Comparison of ENCODE assay signal across 17 cellular contexts in genomic region chr17:37413875-37414519, GRCh38. TPM values are rescaled to one million over a fixed set of nuclear protein-coding genes. Genes with fewer than 3 reads are reported as not detected.
DNase-seq lines count a peak whose midpoint lies in the region; ATAC-seq and TF ChIP-seq lines count a peak whose summit lies in the region.
"Had no signal": no experiment of that assay in that cellular context is flagged by ENCODE, and none has a peak within 500 bp of the region (broad histone marks: within the 10 kb centered on the region; RNA-seq: fewer than 3 reads in every experiment).

No MANE protein-coding gene starts in this region.

- H4K8ac ChIP-seq in mesendoderm (ENCODE audit: low read depth, low read length): no peak overlapping the region

- peaks cover 15% of the 10 kb centered on the region for H3K36me3 ChIP-seq in neural progenitor cell
- peaks cover 3% of the 10 kb centered on the region for H3K36me3 ChIP-seq in mucosa of descending colon (ENCODE audit: low read depth)
- H3K36me3 ChIP-seq in mesendoderm (ENCODE audit: control insufficient read depth, insufficient read depth, low read length): no peaks in the 10 kb centered on the region

- H3K4me2 ChIP-seq in neural progenitor cell: no peak overlapping the region
- H3K4me2 ChIP-seq in mesendoderm (ENCODE audit: low read length): no peak overlapping the region

- H3K4me1 ChIP-seq in neural progenitor cell: no peaks in the 10 kb centered on the region
- no peaks in the 10 kb centered on the region for H3K4me1 ChIP-seq in mucosa of descending colon (ENCODE audit: low read depth)
- H3K4me1 ChIP-seq in mesendoderm (ENCODE audit: control insufficient read depth, low read depth, low read length): no peaks in the 10 kb centered on the region
- H3K4me1 ChIP-seq: body of pancreas, right lobe of liver had no signal

- peaks cover 5% of the 10 kb centered on the region for H3K27me3 Mint-ChIP-seq in neural progenitor cell (ENCODE audit: insufficient read depth, low read depth)

- H3K36me3 Mint-ChIP-seq in neural progenitor cell: peaks cover 30% of the 10 kb centered on the region

- no peak overlapping the region for H3K27ac Mint-ChIP-seq in neural progenitor cell
- H3K27ac Mint-ChIP-seq: activated T-cell treated with anti-CD3 and anti-CD28 coated beads, Interleukin-2, amount 50 U/mL, for 72 hours; WTC11 had no signal

- H2BK120ac ChIP-seq in mesendoderm (ENCODE audit: low read depth, low read length): no peak overlapping the region

- H3K27me3 ChIP-seq in neural progenitor cell (no peaks in the 10 kb centered on the region), mesendoderm (ENCODE audit: insufficient read depth, low read length, poor library complexity) (no peaks in the 10 kb centered on the region)
- H3K27me3 ChIP-seq: body of pancreas, right lobe of liver had no signal

- no peak overlapping the region for H3K23ac ChIP-seq in mesendoderm (ENCODE audit: low read length)

- no peak overlapping the region for H2BK5ac ChIP-seq in mesendoderm (ENCODE audit: low read length)

- TF ChIP-seq CTCF in LNCAP (IDR thresholded peaks at IDR 0.05) (peak; percentile 44; the same call in 1 of the 2 replicates), cardiac fibroblast (IDR thresholded peaks at IDR 0.05; ENCODE audit: low read depth, low read length) (peak; percentile 39), neural progenitor cell (IDR thresholded peaks at IDR 0.05) (peak; percentile 25), mucosa of descending colon (IDR thresholded peaks at IDR 0.05) (no peak)

- peaks cover 2% of the 10 kb centered on the region for H3F3A ChIP-seq in neural progenitor cell (ENCODE audit: low read depth)

- no peaks in the 10 kb centered on the region for H3K4me1 Mint-ChIP-seq in neural progenitor cell
- H3K4me1 Mint-ChIP-seq: WTC11 had no signal

- no peaks in the 10 kb centered on the region for H3K9me3 Mint-ChIP-seq in neural progenitor cell
- H3K9me3 Mint-ChIP-seq: activated T-cell treated with anti-CD3 and anti-CD28 coated beads, Interleukin-2, amount 50 U/mL, for 72 hours had no signal

- H3K9ac ChIP-seq in neural progenitor cell: no peak overlapping the region
- H3K9ac ChIP-seq in mesendoderm (ENCODE audit: low read length): no peak overlapping the region

- DNase-seq in DMS 273 (lab: John Stamatoyannopoulos, UW; ENCODE audit: unreplicated experiment) (peak; percentile 11), DMS 273 treated with DMSO at 0.1 percent for 48 hours (lab: John Stamatoyannopoulos, UW) (no peak), cardiac fibroblast (ENCODE audit: low read depth in 2 of 2) (peak in 1 of 2 donors; percentile 25), neural progenitor cell (ENCODE audit: low spot score) (no peak), mucosa of descending colon (no peak), mesendoderm (no peak)
- DNase-seq: 8988T; activated T-cell treated with anti-CD3 and anti-CD28 coated beads, Interleukin-2, amount 50 U/mL, for 72 hours; body of pancreas; NCI-H510A treated with DMSO at 0.1 percent for 48 hours; right lobe of liver had no signal

- H3K27ac ChIP-seq in neural progenitor cell (no peak overlapping the region), mesendoderm (ENCODE audit: low read depth, low read length) (no peak overlapping the region)
- H3K27ac ChIP-seq: body of pancreas, right lobe of liver, thoracic aorta had no signal

- H3K18ac ChIP-seq in mesendoderm (ENCODE audit: low read length): no peak overlapping the region

- ATAC-seq in mucosa of descending colon (no peak), GM18858 (IDR thresholded peaks at IDR 0.05; ENCODE audit: unreplicated experiment) (no peak)
- ATAC-seq: activated T-cell treated with anti-CD3 and anti-CD28 coated beads, Interleukin-2, amount 50 U/mL, for 72 hours; body of pancreas; right lobe of liver; Right ventricle myocardium inferior; WTC11 had no signal

- H2AFZ ChIP-seq in neural progenitor cell (replicated peaks): no peak overlapping the region

- no peak overlapping the region for H2BK15ac ChIP-seq in mesendoderm (replicated peaks; ENCODE audit: low read depth)

- H2AK5ac ChIP-seq in mesendoderm (ENCODE audit: low read length): no peak overlapping the region

- H3K4me3 Mint-ChIP-seq in neural progenitor cell: no peak overlapping the region
- H3K4me3 Mint-ChIP-seq: activated T-cell treated with anti-CD3 and anti-CD28 coated beads, Interleukin-2, amount 50 U/mL, for 72 hours; WTC11 had no signal

- no peaks in the 10 kb centered on the region for H3K79me1 ChIP-seq in mesendoderm (ENCODE audit: low read length)

- no peaks in the 10 kb centered on the region for H4K20me1 ChIP-seq in neural progenitor cell (ENCODE audit: low read depth)

- intact Hi-C loops in mucosa of descending colon (cut with DNase I, micrococcal nuclease): no loop called here

- H3K56ac ChIP-seq in mesendoderm (ENCODE audit: low read length): no peak overlapping the region

- H3K9me3 ChIP-seq in neural progenitor cell (ENCODE audit: low read depth): no peaks in the 10 kb centered on the region
- H3K9me3 ChIP-seq in mucosa of descending colon: no peaks in the 10 kb centered on the region
- H3K9me3 ChIP-seq: body of pancreas, right lobe of liver, thoracic aorta had no signal

- WGBS in mesendoderm (ENCODE audit: extremely low coverage, insufficient coverage, low lambda C conversion rate): no CpG with 5 or more reads among the region's 7 CpGs

- no peak overlapping the region for H3K4ac ChIP-seq in mesendoderm (ENCODE audit: low read depth, low read length)

- H3K4me3 ChIP-seq in cardiac fibroblast (replicated peaks in 1 of 2; ENCODE audit: low read depth in 2 of 2, low read length in 2 of 2): no peak overlapping the region
- H3K4me3 ChIP-seq in neural progenitor cell: no peak overlapping the region
- H3K4me3 ChIP-seq in mucosa of descending colon: no peak overlapping the region
- no peak overlapping the region for H3K4me3 ChIP-seq in mesendoderm (ENCODE audit: low read length)
- H3K4me3 ChIP-seq: body of pancreas, right lobe of liver, thoracic aorta had no signal

- H4K5ac ChIP-seq in mesendoderm (ENCODE audit: low read length): no peak overlapping the region

- H3K79me2 ChIP-seq in neural progenitor cell (ENCODE audit: low read depth) (peaks cover 13% of the 10 kb centered on the region), mesendoderm (ENCODE audit: control insufficient read depth, insufficient read depth, low read length) (no peaks in the 10 kb centered on the region)

RNA-seq across cellular contexts. Expression of gene TADA2A, which starts 7.3 kb away (rescaled TPM):
- total RNA-seq in neural progenitor cell (ENCODE audit: low replicate concordance): 25.4 and 30.7 TPM in 2 replicates
- total RNA-seq in mucosa of descending colon: 10 to 100 TPM; 22.8 to 29.6 (median 28.0) TPM
- 18.4 TPM for polyA plus RNA-seq in mesendoderm (2013, experiment 1 of 2)
- polyA plus RNA-seq in mesendoderm (2013, experiment 2 of 2): 17.6 TPM

RNA-seq across cellular contexts. Expression of gene ACACA, which starts 7.4 kb away (rescaled TPM):
- total RNA-seq in neural progenitor cell (ENCODE audit: low replicate concordance): 88.6 and 94.9 TPM in 2 replicates
- 10 to 100 TPM; 58.5 to 64.1 (median 60.3) TPM for total RNA-seq in mucosa of descending colon
- polyA plus RNA-seq in mesendoderm (2013, experiment 1 of 2): 35.5 TPM
- polyA plus RNA-seq in mesendoderm (2013, experiment 2 of 2): 34.5 TPM

RNA-seq across cellular contexts. Expression of gene C17orf78, which starts 38.2 kb away (rescaled TPM):
- not detected in 2 replicates for total RNA-seq in neural progenitor cell (ENCODE audit: low replicate concordance)
- total RNA-seq in mucosa of descending colon: not detected
- not detected for polyA plus RNA-seq in mesendoderm (2013, experiment 1 of 2)
- polyA plus RNA-seq in mesendoderm (2013, experiment 2 of 2): not detected
- total RNA-seq: activated T-cell treated with anti-CD3 and anti-CD28 coated beads, Interleukin-2, amount 50 U/mL, for 72 hours; body of pancreas; Daoy; right lobe of liver; Right ventricle myocardium inferior; thoracic aorta; WTC11 had no signal
